16 cellular contexts compared by ENCODE assay signal in the genomic region with DNA sequence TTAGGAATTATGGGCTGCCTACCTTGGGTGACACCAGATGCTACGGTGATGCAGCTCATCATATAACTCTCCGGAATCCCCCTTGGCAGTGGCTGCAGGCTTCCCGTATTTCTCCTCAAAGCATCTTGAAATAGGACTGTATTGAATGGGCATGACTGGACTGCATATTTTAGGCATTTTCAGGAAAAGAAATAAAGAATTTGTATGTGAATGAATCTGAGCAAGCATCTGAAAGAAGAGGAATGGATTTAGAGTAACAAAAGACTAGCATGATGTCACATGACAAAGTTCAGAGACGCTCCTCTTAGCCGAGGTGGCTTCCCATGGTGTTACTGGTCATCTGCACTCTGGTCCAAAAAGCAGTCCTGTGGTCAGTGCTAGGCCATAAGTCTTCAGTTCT.
DNase-seq lines count a peak whose midpoint lies in the region; ATAC-seq, FAIRE-seq and TF ChIP-seq lines count a peak whose summit lies in the region.
"Had no signal": no experiment of that assay in that cellular context is flagged by ENCODE, and none has a peak within 500 bp of the region (broad histone marks: within the 10 kb centered on the region; RNA-seq: fewer than 3 reads in every experiment).

No MANE protein-coding gene starts in this region.

- H3K27me3 ChIP-seq in IMR-90 (ENCODE audit: control insufficient read depth, insufficient read depth, low read length), result no peaks in the 10 kb centered on the region
- H3K27me3 ChIP-seq in mesenchymal stem cell (ENCODE audit: control insufficient read depth in 1 of 2, insufficient read depth in 1 of 2, low read length in 2 of 2), result no peaks in the 10 kb centered on the region
- H3K27me3 ChIP-seq in colonic mucosa, result no peaks in the 10 kb centered on the region
- H3K27me3 ChIP-seq: BE2C had no signal

- dilution Hi-C loops in IMR-90 (cut with HindIII; ENCODE audit: low sequenced_read_pairs, unreplicated experiment), result no loop called here

- H3K4me3 ChIP-seq in IMR-90 (ENCODE audit: insufficient read depth, low read depth, low read length), result no peak overlapping the region
- H3K4me3 ChIP-seq in mesenchymal stem cell (ENCODE audit: insufficient read depth in 1 of 2, low read depth in 1 of 2, low read length in 2 of 2), result no peak overlapping the region
- no peak overlapping the region for H3K4me3 ChIP-seq in colonic mucosa
- H3K4me3 ChIP-seq: GM23338 had no signal

- H3K27ac ChIP-seq in IMR-90 (ENCODE audit: insufficient read depth, low read length), result no peak overlapping the region
- H3K27ac ChIP-seq in mesenchymal stem cell (ENCODE audit: low read length, poor library complexity, severe bottlenecking), result no peak overlapping the region
- no peak overlapping the region for H3K27ac ChIP-seq in colonic mucosa
- H3K27ac ChIP-seq: C4-2B had no signal

- no peak overlapping the region for H2AK9ac ChIP-seq in IMR-90 (replicated peaks; ENCODE audit: low read depth, low read length, poor library complexity)

- peaks cover 5% of the 10 kb centered on the region; the same call in 1 of the 2 replicates for H4K20me1 ChIP-seq in IMR-90 (ENCODE audit: insufficient read depth, low read length)

- TF ChIP-seq POLR2A in IMR-90 (IDR thresholded peaks at IDR 0.05; ENCODE audit: low read depth, low read length), result no peak

- 100% methylated on average over 1 of the region's 5 CpGs; no CpG with 5 or more reads in 1 of the 2 experiments for WGBS in IMR-90 (ENCODE audit: extremely low coverage in 2 of 2, insufficient read length in 1 of 2), 2 experiments
- WGBS in mesenchymal stem cell, result 97% methylated on average over 5 of the region's 5 CpGs

- H3K79me1 ChIP-seq in IMR-90 (ENCODE audit: low read depth in 1 of 2, low read length in 2 of 2) (peaks cover 30 to 34% of the 10 kb centered on the region in 2 experiments), mesenchymal stem cell (replicated peaks; ENCODE audit: low read length, poor library complexity, severe bottlenecking) (peaks cover 23% of the 10 kb centered on the region)

- H3K9me3 ChIP-seq in IMR-90 (ENCODE audit: control insufficient read depth, insufficient read depth, low read length) (no peaks in the 10 kb centered on the region), mesenchymal stem cell (ENCODE audit: control insufficient read depth, low read length) (no peaks in the 10 kb centered on the region), colonic mucosa (no peaks in the 10 kb centered on the region)
- H3K9me3 ChIP-seq: BE2C had no signal

- no peaks in the 10 kb centered on the region; the same call in 1 of the 2 replicates for H3K36me3 ChIP-seq in IMR-90 (ENCODE audit: control insufficient read depth, insufficient read depth, low read length)
- no peaks in the 10 kb centered on the region for H3K36me3 ChIP-seq in mesenchymal stem cell (ENCODE audit: control insufficient read depth in 1 of 2, insufficient read depth in 2 of 2, low read depth in 1 of 2, low read length in 2 of 2)
- no peaks in the 10 kb centered on the region for H3K36me3 ChIP-seq in colonic mucosa
- H3K36me3 ChIP-seq: BE2C had no signal

- no peak overlapping the region for H2AK5ac ChIP-seq in IMR-90 (ENCODE audit: low read depth, low read length)
- H2AK5ac ChIP-seq in mesenchymal stem cell (ENCODE audit: low read length, severe bottlenecking), result no peak overlapping the region

- DNase-seq in GM18507 (ENCODE audit: extremely low spot score, insufficient read length, low read depth) (no peak), IMR-90 (no peak), mesenchymal stem cell (no peak), colonic mucosa (no peak), DMS114 treated with DMSO at 0.1 percent for 48 hours (lab: John Stamatoyannopoulos, UW; ENCODE audit: unreplicated experiment) (no peak)
- no peak for DNase-seq in stimulated activated CD4-positive, alpha-beta T cell treated with anti-CD3 and anti-CD28 coated beads, Interleukin-4, amount 100 ng/mL, for 4 hours
- DNase-seq: BE2C; CD4-positive, alpha-beta memory T cell; DMS79 treated with DMSO at 0.1 percent for 48 hours; GF-D8; HFFc6 had no signal

- 0 out of 2 replicates have a peak overlapping the region, but pooled peaks have one; percentile 25 for H3K18ac ChIP-seq in IMR-90 (ENCODE audit: low read depth, low read length)
- H3K18ac ChIP-seq in mesenchymal stem cell (ENCODE audit: low read depth in 1 of 2, low read length in 2 of 2), result no peak overlapping the region

- H4K8ac ChIP-seq in IMR-90 (ENCODE audit: low read depth in 2 of 2, low read length in 2 of 2) (no peak overlapping the region), mesenchymal stem cell (ENCODE audit: low read length) (peak overlapping the region; percentile 42)

- BruUV-seq in IMR-90 (replicated peaks; lab: Mats Ljungman, UMichigan), result no TSS peak

- H2BK120ac ChIP-seq in IMR-90 (ENCODE audit: low read depth, low read length) (no peak overlapping the region), mesenchymal stem cell (ENCODE audit: low read depth, low read length) (no peak overlapping the region)

- ATAC-seq in IMR-90 (ENCODE audit: low read depth), result no peak
- ATAC-seq: GM23338, HCT116 had no signal

- H3K4me2 ChIP-seq in IMR-90 (ENCODE audit: low read depth, low read length) (no peak overlapping the region), mesenchymal stem cell (ENCODE audit: low read length, poor library complexity, severe bottlenecking) (no peak overlapping the region)
- H3K4me2 ChIP-seq: GM23338 had no signal

- no peak for TF ChIP-seq RAD21 in IMR-90 (IDR thresholded peaks at IDR 0.05; ENCODE audit: low read length)

- H2AFZ ChIP-seq in IMR-90 (replicated peaks; ENCODE audit: low read length, poor library complexity) (no peak overlapping the region), mesenchymal stem cell (ENCODE audit: low read depth, low read length) (no peak overlapping the region)
- H2AFZ ChIP-seq: GM23338 had no signal

- no peak overlapping the region for H2BK12ac ChIP-seq in mesenchymal stem cell (ENCODE audit: low read length in 2 of 2)

- H3K4ac ChIP-seq in IMR-90 (ENCODE audit: low read depth, low read length) (no peak overlapping the region), mesenchymal stem cell (ENCODE audit: low read depth in 1 of 2, low read length in 2 of 2) (no peak overlapping the region)

- FAIRE-seq in GM18507 (lab: Jason Lieb, UNC), result peak; percentile 46
- FAIRE-seq: H54, HTR-8/SVneo had no signal

- no peak overlapping the region for H3K23ac ChIP-seq in IMR-90 (ENCODE audit: low read depth, low read length)
- H3K23ac ChIP-seq in mesenchymal stem cell (ENCODE audit: low read length in 2 of 2), result no peak overlapping the region

- no peak overlapping the region for H2BK20ac ChIP-seq in IMR-90 (ENCODE audit: low read depth, low read length)

- H2BK5ac ChIP-seq in IMR-90 (ENCODE audit: low read depth, low read length, poor library complexity, severe bottlenecking) (no peak overlapping the region), mesenchymal stem cell (ENCODE audit: low read depth, low read length, poor library complexity, severe bottlenecking) (no peak overlapping the region)

- H3K14ac ChIP-seq in IMR-90 (replicated peaks; ENCODE audit: low read depth, low read length) (no peak overlapping the region), mesenchymal stem cell (ENCODE audit: low read length in 2 of 2) (no peak overlapping the region)

- no peak overlapping the region for H3K56ac ChIP-seq in IMR-90 (ENCODE audit: extremely low read depth, insufficient read depth, low read length)

- in situ Hi-C loops in IMR-90 (cut with MboI; ENCODE audit: low sequenced_read_pairs), result loop anchor here (10.0 kb wide), 1 partner anchor 734 kb away; no protein-coding TSS in a partner anchor

- H3K9me1 ChIP-seq in IMR-90 (ENCODE audit: insufficient read depth, low read length), result peaks cover 2% of the 10 kb centered on the region; the same call in 1 of the 2 replicates

- H4K5ac ChIP-seq in IMR-90 (ENCODE audit: low read depth, low read length), result no peak overlapping the region

- H4K91ac ChIP-seq in IMR-90 (ENCODE audit: insufficient read depth, low read depth, low read length) (no peak overlapping the region), mesenchymal stem cell (ENCODE audit: low read length) (no peak overlapping the region)

- POLR2A ChIA-PET in IMR-90 (lab: Charles Lee; ENCODE audit: unreplicated experiment), result no interaction called here

- peaks cover 3% of the 10 kb centered on the region; the same call in 1 of the 2 replicates for H3K4me1 ChIP-seq in IMR-90 (ENCODE audit: control insufficient read depth, insufficient read depth, low read length)
- peaks cover 2% of the 10 kb centered on the region for H3K4me1 ChIP-seq in mesenchymal stem cell (ENCODE audit: control insufficient read depth, insufficient read depth, low read depth, low read length)
- no peaks in the 10 kb centered on the region for H3K4me1 ChIP-seq in colonic mucosa
- H3K4me1 ChIP-seq: BE2C had no signal

- CTCF ChIA-PET in IMR-90 (lab: Yijun Ruan, JAX), result no interaction called here

- H3K9ac ChIP-seq in IMR-90 (ENCODE audit: low read depth, low read length), result no peak overlapping the region
- no peak overlapping the region for H3K9ac ChIP-seq in mesenchymal stem cell (ENCODE audit: low read length)
- H3K9ac ChIP-seq in colonic mucosa (ENCODE audit: low read depth in 2 of 2, low read length in 2 of 2), result no peak overlapping the region

- H2BK15ac ChIP-seq in IMR-90 (ENCODE audit: low read depth, low read length) (no peak overlapping the region), mesenchymal stem cell (ENCODE audit: low read depth, poor library complexity, severe bottlenecking) (no peak overlapping the region)

- no peak for TF ChIP-seq CTCF in IMR-90 (conservative IDR thresholded peaks at IDR 0.05; ENCODE audit: low read depth, low read length)
- no peak for TF ChIP-seq CTCF in colonic mucosa (IDR thresholded peaks at IDR 0.05)

- intact Hi-C loops in IMR-90 (cut with micrococcal nuclease) (no loop called here), colonic mucosa (cut with DNase I) (no loop called here)

TF ChIP-seq in IMR-90, 13 proteins besides CTCF, POLR2A, EP300 and RAD21 (continues in another document):
- TF ChIP-seq RCOR1 (IDR thresholded peaks at IDR 0.05; ENCODE audit: insufficient replicate concordance, low read length), result no peak
- TF ChIP-seq, protein P1, sequence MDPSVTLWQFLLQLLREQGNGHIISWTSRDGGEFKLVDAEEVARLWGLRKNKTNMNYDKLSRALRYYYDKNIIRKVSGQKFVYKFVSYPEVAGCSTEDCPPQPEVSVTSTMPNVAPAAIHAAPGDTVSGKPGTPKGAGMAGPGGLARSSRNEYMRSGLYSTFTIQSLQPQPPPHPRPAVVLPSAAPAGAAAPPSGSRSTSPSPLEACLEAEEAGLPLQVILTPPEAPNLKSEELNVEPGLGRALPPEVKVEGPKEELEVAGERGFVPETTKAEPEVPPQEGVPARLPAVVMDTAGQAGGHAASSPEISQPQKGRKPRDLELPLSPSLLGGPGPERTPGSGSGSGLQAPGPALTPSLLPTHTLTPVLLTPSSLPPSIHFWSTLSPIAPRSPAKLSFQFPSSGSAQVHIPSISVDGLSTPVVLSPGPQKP (IDR thresholded peaks at IDR 0.05; ENCODE audit: borderline replicate concordance, low read depth, low read length), result no peak
- no peak for TF ChIP-seq CEBPB (IDR thresholded peaks at IDR 0.05; ENCODE audit: low read depth, low read length)
